ENCODE assay signal across 11 cellular contexts in the genomic region with DNA sequence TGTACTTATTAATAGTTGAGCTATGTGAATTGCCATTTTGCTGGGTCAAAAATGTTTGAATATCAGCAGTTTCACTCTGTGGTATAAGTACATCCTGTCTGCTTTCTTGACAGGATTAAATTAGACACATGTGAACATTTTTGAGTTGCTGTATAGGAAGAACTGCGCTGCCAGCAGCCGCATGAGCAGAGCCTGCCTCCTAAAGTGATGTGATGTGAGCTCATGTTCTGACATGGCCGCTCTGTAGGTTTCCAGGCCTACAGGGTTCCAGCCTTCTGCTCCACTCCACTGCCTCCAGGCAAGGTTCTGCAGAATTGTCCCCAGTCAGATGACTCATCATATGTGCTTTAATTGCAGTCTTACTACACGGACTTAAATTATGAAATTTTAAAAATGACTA.
DNase-seq lines count a peak whose midpoint lies in the region; ATAC-seq and TF ChIP-seq lines count a peak whose summit lies in the region.
"Had no signal": no experiment of that assay in that cellular context is flagged by ENCODE, and none has a peak within 500 bp of the region (broad histone marks: within the 10 kb centered on the region; RNA-seq: fewer than 3 reads in every experiment).

No MANE protein-coding gene starts in this region.

- H3K9me3 ChIP-seq in mammary epithelial cell (replicated peaks; ENCODE audit: insufficient read depth, low read length) (no peaks in the 10 kb centered on the region), adrenal gland (replicated peaks in 1 of 3) (no peaks in the 10 kb centered on the region)
- H3K9me3 ChIP-seq: gastroesophageal sphincter had no signal

- TF ChIP-seq POLR2A in adrenal gland (IDR thresholded peaks at IDR 0.05), result no peak

- H3K27ac ChIP-seq in mammary epithelial cell (ENCODE audit: insufficient read depth, low read depth, low read length), result no peak overlapping the region
- no peak overlapping the region for H3K27ac ChIP-seq in adrenal gland
- H3K27ac ChIP-seq: gastroesophageal sphincter had no signal

- no peaks in the 10 kb centered on the region for H4K20me1 ChIP-seq in mammary epithelial cell (ENCODE audit: insufficient read depth, low read length)

- H3K36me3 ChIP-seq in mammary epithelial cell (ENCODE audit: insufficient read depth, low read length) (no peaks in the 10 kb centered on the region), adrenal gland (replicated peaks in 1 of 2) (no peaks in the 10 kb centered on the region)

- dilution Hi-C loops in mammary epithelial cell (cut with HindIII; ENCODE audit: low sequenced_read_pairs), result no loop called here

- H3K4me3 ChIP-seq in mammary epithelial cell (replicated peaks in 1 of 3; ENCODE audit: insufficient read depth in 1 of 3, low read depth in 2 of 3, low read length in 3 of 3) (no peak overlapping the region), adrenal gland (no peak overlapping the region)
- H3K4me3 ChIP-seq: gastroesophageal sphincter had no signal

- peaks cover 3% of the 10 kb centered on the region for H3K4me1 ChIP-seq in mammary epithelial cell (ENCODE audit: insufficient read depth, low read length)
- H3K4me1 ChIP-seq in adrenal gland (replicated peaks in 1 of 2), result peaks cover 9 to 11% of the 10 kb centered on the region in 2 donors
- H3K4me1 ChIP-seq: gastroesophageal sphincter had no signal

- CTCF ChIA-PET in mammary epithelial cell (lab: Charles Lee; ENCODE audit: low non-redundant PET), result no interaction called here

- H3K27me3 ChIP-seq in mammary epithelial cell (ENCODE audit: insufficient read depth, low read length) (no peaks in the 10 kb centered on the region), adrenal gland (no peaks in the 10 kb centered on the region)
- H3K27me3 ChIP-seq: gastroesophageal sphincter had no signal

- no peak overlapping the region for H2AFZ ChIP-seq in mammary epithelial cell (ENCODE audit: low read depth, low read length)

- H3K79me2 ChIP-seq in mammary epithelial cell (ENCODE audit: insufficient read depth, low read length), result no peaks in the 10 kb centered on the region

- ATAC-seq in GM18499 (IDR thresholded peaks at IDR 0.05; ENCODE audit: insufficient read depth, unreplicated experiment) (peak; percentile 52), GM19467 (IDR thresholded peaks at IDR 0.05; ENCODE audit: unreplicated experiment) (peak; percentile 72), HG03159 (IDR thresholded peaks at IDR 0.05; ENCODE audit: unreplicated experiment) (peak; percentile 77)
- ATAC-seq: gastroesophageal sphincter, SK-N-SH treated with all-trans-retinoic acid at 6 μM for 48 hours had no signal

- DNase-seq in mammary epithelial cell (peak; percentile 27), G401 (ENCODE audit: low spot score) (no peak), adrenal gland (no peak), NCI-H82 (lab: John Stamatoyannopoulos, UW) (no peak)
- DNase-seq in effector CD8-positive, alpha-beta T cell (lab: John Stamatoyannopoulos, UW), result no peak
- DNase-seq: activated naive CD4-positive, alpha-beta T cell treated with anti-CD3 and anti-CD28 coated beads, Interleukin-2, amount 50 U/mL, for 16 hours had no signal

- H3K4me2 ChIP-seq in mammary epithelial cell (ENCODE audit: insufficient read depth, low read depth, low read length), result no peak overlapping the region

- 68% methylated on average over 4 of the region's 4 CpGs for WGBS in mammary epithelial cell (ENCODE audit: low coverage, missing lambda C conversion rate)
- 76 to 86% (median 82%) methylated on average over 4 of the region's 4 CpGs for WGBS in adrenal gland, 4 donors

- H3K9ac ChIP-seq in mammary epithelial cell (ENCODE audit: insufficient read depth, low read length), result no peak overlapping the region

- no TSS peak for BruUV-seq in mammary epithelial cell (replicated peaks; lab: Mats Ljungman, UMichigan)

- TF ChIP-seq CTCF in mammary epithelial cell (conservative IDR thresholded peaks at IDR 0.05 in 1 of 2, IDR thresholded peaks at IDR 0.05 in 1 of 2; ENCODE audit: extremely low read depth in 1 of 2, insufficient read depth in 1 of 2, low read depth in 1 of 2, low read length in 2 of 2) (no peak), adrenal gland (IDR thresholded peaks at IDR 0.05) (no peak)

- in situ Hi-C loops in mammary epithelial cell (cut with MboI; ENCODE audit: low sequenced_read_pairs in 2 of 2) (no loop called here), G401 (cut with HindIII; ENCODE audit: low sequenced_read_pairs) (no loop called here)

- intact Hi-C loops in mammary epithelial cell (cut with micrococcal nuclease), result no loop called here
- intact Hi-C loops in adrenal gland (cut with DNase I), result no loop called here
